ENCODE assay signal across 22 cellular contexts in the genomic region with DNA sequence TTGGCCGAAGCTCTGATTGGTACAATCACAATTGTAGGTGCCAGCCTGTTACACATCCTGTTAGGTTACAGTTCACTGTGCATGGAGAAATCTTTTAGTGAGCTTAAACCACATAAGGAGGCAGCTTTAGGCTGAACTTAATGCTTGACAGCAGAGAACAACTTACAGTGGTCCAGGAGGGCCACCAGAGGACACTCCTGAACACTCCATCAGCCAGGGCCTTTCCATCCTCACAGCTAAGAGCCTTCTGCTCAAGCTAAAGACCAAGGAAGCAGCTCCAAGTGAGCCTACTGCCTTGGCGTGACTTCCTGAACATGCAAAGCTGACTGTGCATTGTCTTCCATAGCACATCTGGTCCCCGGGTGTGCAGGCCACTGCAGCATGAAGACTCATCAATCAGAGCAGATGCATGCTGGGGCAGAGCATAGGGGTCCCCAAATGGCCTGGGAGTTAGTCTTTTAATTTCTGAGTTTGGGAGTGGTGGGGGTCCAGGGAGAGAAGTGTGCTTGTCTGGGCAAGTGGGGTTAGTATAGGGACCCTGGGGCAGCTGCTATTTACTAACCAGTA.
"Had no signal": no experiment of that assay in that cellular context is flagged by ENCODE, and none has a peak within 500 bp of the region (broad histone marks: within the 10 kb centered on the region; RNA-seq: fewer than 3 reads in every experiment).

No MANE protein-coding gene starts in this region.

- H3K27me3 ChIP-seq: hepatocyte, sigmoid colon had no signal

- H3K4me1 Mint-ChIP-seq: memory B cell; mesothelial cell of epicardium; natural killer cell; neural crest cell; stimulated activated naive B cell treated with anti-CD40 and anti-IgM and Interleukin-4, amounts not matched to agents 10 μg/mL and 1 μg/mL and 100 μg/mL, for 72 hours; stimulated activated naive CD8-positive, alpha-beta T cell treated with anti-CD3 and anti-CD28 coated beads, Interleukin-15, amount 100 ng/mL, for 72 hours had no signal

- H3K4me1 ChIP-seq: left ventricle myocardium inferior, lower lobe of right lung, sigmoid colon had no signal

- H3K27ac ChIP-seq: hepatocyte, left ventricle myocardium inferior, lower lobe of right lung, sigmoid colon, skin epidermis, thoracic aorta had no signal

- DNase-seq: effector memory CD4-positive, alpha-beta T cell; foreskin fibroblast; kidney; left cardiac atrium; left ventricle myocardium inferior; lower lobe of right lung; natural killer cell; posterior cingulate gyrus; sigmoid colon; stimulated activated CD4-positive, alpha-beta T cell treated with anti-CD3 and anti-CD28 coated beads, Interleukin-2, amount 100 ng/mL, for 24 hours; stimulated activated CD4-positive, alpha-beta T cell treated with anti-CD3 and anti-CD28 coated beads, Interleukin-4, amount 100 ng/mL, for 4 hours; stimulated activated naive B cell treated with anti-CD40 and anti-IgM and Interleukin-4, amounts not matched to agents 10 μg/mL and 1 μg/mL and 100 μg/mL, for 72 hours; stimulated activated naive CD8-positive, alpha-beta T cell treated with anti-CD3 and anti-CD28 coated beads, Interleukin-15, amount 100 ng/mL, for 72 hours; substantia nigra had no signal

- H3K27ac Mint-ChIP-seq: memory B cell; mesothelial cell of epicardium; natural killer cell; stimulated activated naive B cell treated with anti-CD40 and anti-IgM and Interleukin-4, amounts not matched to agents 10 μg/mL and 1 μg/mL and 100 μg/mL, for 72 hours; stimulated activated naive CD8-positive, alpha-beta T cell treated with anti-CD3 and anti-CD28 coated beads, Interleukin-15, amount 100 ng/mL, for 72 hours; type B pancreatic cell had no signal

- H3K4me3 ChIP-seq: hepatocyte, left ventricle myocardium inferior, lower lobe of right lung, sigmoid colon, skin epidermis, thoracic aorta had no signal

- H3K36me3 Mint-ChIP-seq: stimulated activated naive B cell treated with anti-CD40 and anti-IgM and Interleukin-4, amounts not matched to agents 10 μg/mL and 1 μg/mL and 100 μg/mL, for 72 hours; type B pancreatic cell had no signal

- H3K27me3 Mint-ChIP-seq: memory B cell; stimulated activated naive B cell treated with anti-CD40 and anti-IgM and Interleukin-4, amounts not matched to agents 10 μg/mL and 1 μg/mL and 100 μg/mL, for 72 hours; stimulated activated naive CD8-positive, alpha-beta T cell treated with anti-CD3 and anti-CD28 coated beads, Interleukin-15, amount 100 ng/mL, for 72 hours; type B pancreatic cell had no signal

- H3K4me3 Mint-ChIP-seq: memory B cell; mesothelial cell of epicardium; natural killer cell; neural crest cell; stimulated activated naive B cell treated with anti-CD40 and anti-IgM and Interleukin-4, amounts not matched to agents 10 μg/mL and 1 μg/mL and 100 μg/mL, for 72 hours; stimulated activated naive CD8-positive, alpha-beta T cell treated with anti-CD3 and anti-CD28 coated beads, Interleukin-15, amount 100 ng/mL, for 72 hours; type B pancreatic cell had no signal

- ATAC-seq: esophagus mucosa; left cardiac atrium; lower lobe of right lung; natural killer cell; stimulated activated naive B cell treated with anti-CD40 and anti-IgM and Interleukin-4, amounts not matched to agents 10 μg/mL and 1 μg/mL and 100 μg/mL, for 72 hours; stimulated activated naive CD8-positive, alpha-beta T cell treated with anti-CD3 and anti-CD28 coated beads, Interleukin-15, amount 100 ng/mL, for 72 hours had no signal

- H3K36me3 ChIP-seq: left ventricle myocardium inferior, lower lobe of right lung, sigmoid colon, thoracic aorta had no signal
